8 cellular contexts compared by ENCODE assay signal in the genomic region with DNA sequence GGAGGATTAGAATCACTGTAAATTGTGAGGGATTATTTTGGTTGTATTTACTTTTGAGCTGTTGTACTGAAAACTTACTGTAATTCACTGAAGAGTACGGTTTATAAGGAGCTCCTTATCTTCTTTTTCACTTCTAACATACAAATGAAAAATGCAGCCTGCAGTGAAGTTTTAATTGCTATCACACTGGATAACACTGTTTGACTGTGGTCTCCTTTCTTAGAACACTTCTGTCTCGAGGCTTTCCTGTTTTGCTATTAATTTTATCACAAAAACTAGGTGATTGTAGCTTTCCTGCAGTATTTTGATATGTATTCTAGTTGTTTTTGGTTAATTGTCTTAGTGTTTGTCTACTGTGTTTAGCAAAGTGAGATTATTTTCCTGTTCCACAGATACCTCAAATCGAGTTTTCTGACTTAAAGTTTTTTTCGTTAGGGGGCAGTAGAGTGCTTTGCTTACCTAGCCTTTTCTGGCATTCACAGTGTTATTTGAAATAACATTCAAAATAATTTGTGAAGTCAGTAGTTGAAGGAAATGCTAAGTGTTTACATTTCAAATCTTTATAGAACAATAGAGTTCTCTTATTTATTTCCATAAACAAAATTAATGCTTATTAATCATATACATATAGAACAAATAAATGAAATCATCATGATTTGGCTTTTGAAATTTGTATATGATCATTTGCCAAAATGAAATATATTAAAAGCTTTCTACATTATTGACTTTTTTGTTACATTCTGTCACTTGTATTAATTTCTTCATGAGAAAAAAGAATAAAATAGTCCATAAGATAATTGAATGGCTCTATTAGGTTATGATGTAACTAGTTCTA. TPM values are rescaled to one million over a fixed set of nuclear protein-coding genes. Genes with fewer than 3 reads are reported as not detected.
A peak's percentile ranks its signal among the peaks of the same experiment; 100 is the strongest.
DNase-seq lines count a peak whose midpoint lies in the region; ATAC-seq and TF ChIP-seq lines count a peak whose summit lies in the region.

No MANE protein-coding gene starts in this region.

- intact Hi-C loops in activated CD4-positive, alpha-beta memory T cell treated with anti-CD3 and anti-CD28 coated beads for 36 hours (cut with micrococcal nuclease): loop anchor here (1.0 to 5.0 kb wide), 2 partner anchors 440 to 811 kb away; no protein-coding TSS in a partner anchor

- peak; percentile 48 for TF ChIP-seq CTCF in GM20000 (IDR thresholded peaks at IDR 0.05; ENCODE audit: extremely low read depth, missing control alignments)

- CTCF ChIA-PET in T-cell (lab: Charles Lee): interaction anchor here (0.5 to 2.2 kb wide), 8 partner anchors 9 to 813 kb away, joined by 3 to 7 read pairs (median 4); no protein-coding TSS in a partner anchor
- CTCF ChIA-PET in activated CD4-positive, alpha-beta memory T cell treated with anti-CD3 and anti-CD28 coated beads for 36 hours (lab: Charles Lee): interaction anchor here (0.7 to 3.5 kb wide), 14 partner anchors 9 to 819 kb away, joined by 3 to 29 read pairs (median 4); a partner anchor contains a TSS

- peaks cover 29 to 45% (median 35%) of the 10 kb centered on the region in 3 donors for H3K4me1 Mint-ChIP-seq in T-cell
- peaks cover 22% of the 10 kb centered on the region for H3K4me1 Mint-ChIP-seq in activated CD4-positive, alpha-beta memory T cell treated with anti-CD3 and anti-CD28 coated beads for 36 hours (ENCODE audit: low read depth)

- DNase-seq in COLO829 (ENCODE audit: low spot score) (peak; percentile 13), GM20000 (ENCODE audit: low spot score) (peak; percentile 25), NCI-H128 (lab: John Stamatoyannopoulos, UW; ENCODE audit: unreplicated experiment) (peak; percentile 17), T-cell (peak in 1 of 34 experiments; percentile 6), foreskin melanocyte (peak; percentile 35), pulmonary artery endothelial cell (ENCODE audit: low read depth, low spot score) (peak; percentile 3)
- no peak for DNase-seq in activated CD4-positive, alpha-beta memory T cell treated with anti-CD3 and anti-CD28 coated beads for 36 hours

- POLR2A ChIA-PET in T-cell (lab: Charles Lee): no interaction called here
- POLR2A ChIA-PET in activated CD4-positive, alpha-beta memory T cell treated with anti-CD3 and anti-CD28 coated beads for 36 hours (lab: Charles Lee): no interaction called here

- H3K9me3 Mint-ChIP-seq in T-cell: no peaks in the 10 kb centered on the region
- H3K9me3 Mint-ChIP-seq in activated CD4-positive, alpha-beta memory T cell treated with anti-CD3 and anti-CD28 coated beads for 36 hours: no peaks in the 10 kb centered on the region

- H3K4me3 Mint-ChIP-seq in T-cell: no peak overlapping the region
- H3K4me3 Mint-ChIP-seq in activated CD4-positive, alpha-beta memory T cell treated with anti-CD3 and anti-CD28 coated beads for 36 hours: no peak overlapping the region

- H3K27ac Mint-ChIP-seq in T-cell: peak overlapping the region; percentile 74 to 83
- H3K27ac Mint-ChIP-seq in activated CD4-positive, alpha-beta memory T cell treated with anti-CD3 and anti-CD28 coated beads for 36 hours: no peak overlapping the region

- H3K27me3 Mint-ChIP-seq in T-cell: no peaks in the 10 kb centered on the region
- no peaks in the 10 kb centered on the region for H3K27me3 Mint-ChIP-seq in activated CD4-positive, alpha-beta memory T cell treated with anti-CD3 and anti-CD28 coated beads for 36 hours

- peaks cover 20% of the 10 kb centered on the region for H3K36me3 Mint-ChIP-seq in T-cell
- H3K36me3 Mint-ChIP-seq in activated CD4-positive, alpha-beta memory T cell treated with anti-CD3 and anti-CD28 coated beads for 36 hours: peaks cover 4% of the 10 kb centered on the region

- ATAC-seq in T-cell (replicated peaks in 1 of 4) (peak in 2 of 4 experiments; percentile 43 to 55), HG03521 (IDR thresholded peaks at IDR 0.05; ENCODE audit: unreplicated experiment) (no peak)

RNA-seq across cellular contexts. Expression of a gene that starts 52.9 kb away (rescaled TPM):
- total RNA-seq in T-cell (10 to 100 TPM; 25.7 to 36.9 (median 26.1) TPM), pulmonary artery endothelial cell (39.9 and 46.1 TPM in 2 replicates)
- total RNA-seq in activated CD4-positive, alpha-beta memory T cell treated with anti-CD3 and anti-CD28 coated beads for 36 hours: 10 to 100 TPM; 22.1 to 24.3 TPM
